27 cellular contexts compared by ENCODE assay signal in the genomic region with DNA sequence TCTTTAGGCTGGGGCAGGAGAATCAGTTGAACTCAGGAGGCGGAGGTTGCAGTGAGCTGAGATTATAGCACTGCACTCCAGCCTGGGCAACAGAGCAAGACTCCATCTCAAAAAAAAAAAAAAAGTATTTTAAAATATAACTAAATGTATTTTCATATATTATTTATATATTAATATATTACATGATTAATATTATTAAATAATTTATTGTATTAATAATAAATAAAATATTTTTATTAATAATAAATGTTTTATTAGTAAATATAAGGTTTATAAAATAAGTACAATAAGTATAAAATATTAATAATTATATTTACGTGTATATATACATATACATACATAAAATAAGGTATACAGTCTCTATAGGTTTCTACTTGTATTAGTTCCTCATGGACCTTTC.
"Had no signal": no experiment of that assay in that cellular context is flagged by ENCODE, and none has a peak within 500 bp of the region (broad histone marks: within the 10 kb centered on the region; RNA-seq: fewer than 3 reads in every experiment).

No MANE protein-coding gene starts in this region.

- H3K9me3 Mint-ChIP-seq: nephron; neural progenitor cell; stimulated activated effector memory CD8-positive, alpha-beta T cell treated with anti-CD3 and anti-CD28 coated beads, Interleukin-12 subunit alpha, Interleukin-12 subunit beta, amount 100 ng/mL, for 72 hours had no signal

- H3K4me1 ChIP-seq: gastroesophageal sphincter, heart left ventricle, left lung, prostate gland, right atrium auricular region, stomach, thyroid gland, vagina had no signal

- H3K36me3 ChIP-seq: gastroesophageal sphincter, heart left ventricle, left lung, neural progenitor cell, prostate gland, right atrium auricular region, stomach, thyroid gland, vagina had no signal

- DNase-seq: dorsolateral prefrontal cortex; effector CD4-positive, alpha-beta T cell; foreskin fibroblast; heart left ventricle; left cardiac atrium; left lung; mesenchymal stem cell; mucosa of descending colon; naive B cell; stimulated activated CD4-positive, alpha-beta T cell treated with anti-CD3 and anti-CD28 coated beads, Interleukin-2, amount 100 ng/mL, for 24 hours; stimulated activated CD4-positive, alpha-beta T cell treated with anti-CD3 and anti-CD28 coated beads, Interleukin-4, amount 100 ng/mL, for 24 hours; stimulated activated naive CD4-positive, alpha-beta T cell treated with Interleukin-2 at 50 U/mL for 16 hours; stomach; thyroid gland; trophoblast cell had no signal

- H3K9me3 ChIP-seq: left lung, mucosa of descending colon, prostate gland, right atrium auricular region, thyroid gland, vagina had no signal

- H3K27me3 Mint-ChIP-seq: naive B cell had no signal

- H3K4me3 ChIP-seq: dorsolateral prefrontal cortex, gastroesophageal sphincter, heart left ventricle, hepatocyte, left lung, mucosa of descending colon, neural progenitor cell, prostate gland, right atrium auricular region, stomach, thyroid gland, vagina had no signal

- H3K4me1 Mint-ChIP-seq: naive B cell; stimulated activated effector memory CD8-positive, alpha-beta T cell treated with anti-CD3 and anti-CD28 coated beads, Interleukin-12 subunit alpha, Interleukin-12 subunit beta, amount 100 ng/mL, for 72 hours had no signal

- ATAC-seq: esophagus mucosa; gastroesophageal sphincter; heart left ventricle; left cardiac atrium; left lung; mucosa of descending colon; sciatic nerve; stimulated activated effector memory CD8-positive, alpha-beta T cell treated with anti-CD3 and anti-CD28 coated beads, Interleukin-12 subunit alpha, Interleukin-12 subunit beta, amount 100 ng/mL, for 72 hours had no signal

- H3K27ac Mint-ChIP-seq: mesothelial cell of epicardium; naive B cell; nephron; neural progenitor cell; stimulated activated effector memory CD8-positive, alpha-beta T cell treated with anti-CD3 and anti-CD28 coated beads, Interleukin-12 subunit alpha, Interleukin-12 subunit beta, amount 100 ng/mL, for 72 hours had no signal

- H3K27ac ChIP-seq: dorsolateral prefrontal cortex, epithelial cell of prostate, gastroesophageal sphincter, heart left ventricle, hepatocyte, left lung, neural progenitor cell, prostate gland, right atrium auricular region, stomach, thyroid gland, vagina had no signal

- H3K4me3 Mint-ChIP-seq: mesothelial cell of epicardium; naive B cell; nephron; neural progenitor cell; stimulated activated effector memory CD8-positive, alpha-beta T cell treated with anti-CD3 and anti-CD28 coated beads, Interleukin-12 subunit alpha, Interleukin-12 subunit beta, amount 100 ng/mL, for 72 hours had no signal

- H3K27me3 ChIP-seq: dorsolateral prefrontal cortex, gastroesophageal sphincter, heart left ventricle, hepatocyte, left lung, neural progenitor cell, right atrium auricular region, stomach, thyroid gland, vagina had no signal

- H3K36me3 Mint-ChIP-seq: mesothelial cell of epicardium; naive B cell; neural progenitor cell; stimulated activated effector memory CD8-positive, alpha-beta T cell treated with anti-CD3 and anti-CD28 coated beads, Interleukin-12 subunit alpha, Interleukin-12 subunit beta, amount 100 ng/mL, for 72 hours had no signal
